ENCODE assay signal across 23 cellular contexts in genomic region chr10:7343040-7343439, GRCh38.
DNase-seq lines count a peak whose midpoint lies in the region; ATAC-seq, FAIRE-seq and TF ChIP-seq lines count a peak whose summit lies in the region.
"Had no signal": no experiment of that assay in that cellular context is flagged by ENCODE, and none has a peak within 500 bp of the region (broad histone marks: within the 10 kb centered on the region; RNA-seq: fewer than 3 reads in every experiment).

No MANE protein-coding gene starts in this region.

- peaks cover 73% of the 10 kb centered on the region for H3K4me1 Mint-ChIP-seq in activated naive CD4-positive, alpha-beta T cell treated with anti-CD3 and anti-CD28 coated beads, Interleukin-2, amount 50 U/mL, for 24 hours
- H3K4me1 Mint-ChIP-seq in activated naive CD4-positive, alpha-beta T cell treated with anti-CD3 and anti-CD28 coated beads for 36 hours (ENCODE audit: low read depth), result peaks cover 36% of the 10 kb centered on the region

- H3K27me3 ChIP-seq in Karpas-422 (ENCODE audit: low read length) (no peaks in the 10 kb centered on the region), K562 (ENCODE audit: control insufficient read depth in 2 of 2, insufficient read depth in 2 of 2, low read length in 2 of 2) (no peaks in the 10 kb centered on the region)
- H3K27me3 ChIP-seq: BLaER1 treated with 17β-estradiol and CSF1 and Interleukin-3, amounts not matched to agents 10 nM and 100 nM had no signal

- H3K9me1 ChIP-seq in K562 (ENCODE audit: control insufficient read depth, insufficient read depth, low read length), result no peaks in the 10 kb centered on the region

- H3K79me2 ChIP-seq in Karpas-422 (ENCODE audit: low read length) (peaks cover 93% of the 10 kb centered on the region), K562 (ENCODE audit: control insufficient read depth, insufficient read depth, low read length) (peaks cover 9% of the 10 kb centered on the region; the same call in 2 of the 3 replicates)

- no peak overlapping the region for H3K4me3 Mint-ChIP-seq in activated naive CD4-positive, alpha-beta T cell treated with anti-CD3 and anti-CD28 coated beads, Interleukin-2, amount 50 U/mL, for 24 hours
- H3K4me3 Mint-ChIP-seq in activated naive CD4-positive, alpha-beta T cell treated with anti-CD3 and anti-CD28 coated beads for 36 hours, result no peak overlapping the region
- H3K4me3 Mint-ChIP-seq: B cell; CD4-positive, alpha-beta T cell; CD8-positive, alpha-beta T cell had no signal

- TF ChIP-seq RAD21 in K562 (CRISPR knock-in tag; conservative IDR thresholded peaks at IDR 0.05 in 1 of 2, IDR thresholded peaks at IDR 0.05 in 1 of 2), result no peak

- H3K9me3 ChIP-seq in Karpas-422 (ENCODE audit: low read length) (no peaks in the 10 kb centered on the region), K562 (replicated peaks; ENCODE audit: control insufficient read depth, insufficient read depth, low read depth, low read length) (no peaks in the 10 kb centered on the region)
- H3K9me3 ChIP-seq: A549 had no signal

- H3K4me3 ChIP-seq in Karpas-422 (ENCODE audit: low read length) (no peak overlapping the region), K562 (no peak overlapping the region)
- H3K4me3 ChIP-seq: A549; BLaER1 treated with 17β-estradiol and CSF1 and Interleukin-3, amounts not matched to agents 10 nM and 100 nM had no signal

- FAIRE-seq in GM18507 (lab: Jason Lieb, UNC), result peak; percentile 65
- no peak for FAIRE-seq in K562 (lab: Jason Lieb, UNC)
- FAIRE-seq: A549, D721Med, G401.6, GM19239 had no signal

- BruUV-seq in K562 (replicated peaks; lab: Mats Ljungman, UMichigan), result no TSS peak

- intact Hi-C loops in activated naive CD4-positive, alpha-beta T cell treated with anti-CD3 and anti-CD28 coated beads for 36 hours (cut with micrococcal nuclease), result no loop called here
- intact Hi-C loops in K562 (cut with micrococcal nuclease), result no loop called here

- H3K9ac ChIP-seq in Karpas-422 (ENCODE audit: low read length), result no peak overlapping the region
- H3K9ac ChIP-seq in K562 (ENCODE audit: insufficient read depth in 1 of 2, low read depth in 2 of 2, low read length in 2 of 2), result no peak overlapping the region
- H3K9ac ChIP-seq: BLaER1 treated with 17β-estradiol and CSF1 and Interleukin-3, amounts not matched to agents 10 nM and 100 nM had no signal

- in situ Hi-C loops in K562 (cut with MboI), result no loop called here

- H2AFZ ChIP-seq in Karpas-422 (ENCODE audit: low read length) (no peak overlapping the region), K562 (ENCODE audit: low read depth, low read length) (no peak overlapping the region)

- no peak for TF ChIP-seq CTCF in K562 (IDR thresholded peaks at IDR 0.05 in 2 of 3, conservative IDR thresholded peaks at IDR 0.05 in 1 of 3; ENCODE audit: insufficient read depth in 2 of 3, low read depth in 1 of 3, low read length in 3 of 3)

- TF ChIP-seq POLR2A in K562 (conservative IDR thresholded peaks at IDR 0.05), result no peak

- no peaks in the 10 kb centered on the region for H3K27me3 Mint-ChIP-seq in activated naive CD4-positive, alpha-beta T cell treated with anti-CD3 and anti-CD28 coated beads, Interleukin-2, amount 50 U/mL, for 24 hours
- H3K27me3 Mint-ChIP-seq in activated naive CD4-positive, alpha-beta T cell treated with anti-CD3 and anti-CD28 coated beads for 36 hours (ENCODE audit: low read depth), result no peaks in the 10 kb centered on the region
- H3K27me3 Mint-ChIP-seq: B cell; CD4-positive, alpha-beta T cell had no signal

- peaks cover 43% of the 10 kb centered on the region for H3K4me1 ChIP-seq in Karpas-422 (ENCODE audit: low read length)
- H3K4me1 ChIP-seq in K562 (replicated peaks in 1 of 2; ENCODE audit: control insufficient read depth in 2 of 2, insufficient read depth in 2 of 2, low read length in 2 of 2), result peaks cover 0 to under 1% of the 10 kb centered on the region in 2 experiments; a peak in 2 of 5 replicates
- H3K4me1 ChIP-seq: Caco-2 had no signal

- POLR2A ChIA-PET in K562 (lab: Yijun Ruan, JAX), result no interaction called here

- 81% methylated on average over 3 of the region's 3 CpGs for WGBS in K562 (ENCODE audit: insufficient coverage, low coverage, missing lambda C conversion rate)

- peak overlapping the region; percentile 30 for H3K27ac Mint-ChIP-seq in activated naive CD4-positive, alpha-beta T cell treated with anti-CD3 and anti-CD28 coated beads, Interleukin-2, amount 50 U/mL, for 24 hours
- H3K27ac Mint-ChIP-seq in activated naive CD4-positive, alpha-beta T cell treated with anti-CD3 and anti-CD28 coated beads for 36 hours, result no peak overlapping the region
- H3K27ac Mint-ChIP-seq: B cell; CD4-positive, alpha-beta T cell; CD8-positive, alpha-beta T cell had no signal

- H3K27ac ChIP-seq in Karpas-422 (ENCODE audit: low read length) (peak overlapping the region; percentile 44; the same call in 1 of the 2 replicates), K562 (ENCODE audit: extremely low read depth, low read depth, low read length) (no peak overlapping the region)
- H3K27ac ChIP-seq: 22Rv1; A549; BLaER1 treated with 17β-estradiol and CSF1 and Interleukin-3, amounts not matched to agents 10 nM and 100 nM; C4-2B had no signal

- CTCF ChIA-PET in activated naive CD4-positive, alpha-beta T cell treated with anti-CD3 and anti-CD28 coated beads for 36 hours (lab: Charles Lee), result no interaction called here
- CTCF ChIA-PET in K562 (lab: Yijun Ruan, JAX; ENCODE audit: low intra/inter-chr PET ratio), result no interaction called here

- H4K20me1 ChIP-seq in Karpas-422 (ENCODE audit: insufficient read depth, low read depth, low read length) (no peaks in the 10 kb centered on the region), K562 (replicated peaks; ENCODE audit: control insufficient read depth, insufficient read depth, low read length) (no peaks in the 10 kb centered on the region)

- TF ChIP-seq EP300 in K562 (IDR thresholded peaks at IDR 0.05; ENCODE audit: low read length), result no peak

- H3K36me3 Mint-ChIP-seq in activated naive CD4-positive, alpha-beta T cell treated with anti-CD3 and anti-CD28 coated beads, Interleukin-2, amount 50 U/mL, for 24 hours, result peaks cover 32% of the 10 kb centered on the region
- peaks cover 43% of the 10 kb centered on the region for H3K36me3 Mint-ChIP-seq in activated naive CD4-positive, alpha-beta T cell treated with anti-CD3 and anti-CD28 coated beads for 36 hours (ENCODE audit: low read depth)

- H3K36me3 ChIP-seq in Karpas-422 (ENCODE audit: insufficient read depth, low read length), result peaks cover 64% of the 10 kb centered on the region
- H3K36me3 ChIP-seq in K562 (ENCODE audit: control insufficient read depth, insufficient read depth, low read length), result peaks cover 6% of the 10 kb centered on the region; the same call in 1 of the 3 replicates

- DNase-seq in activated naive CD4-positive, alpha-beta T cell treated with anti-CD3 and anti-CD28 coated beads for 36 hours, result no peak
- DNase-seq in GM18507 (ENCODE audit: extremely low spot score, insufficient read length, low read depth) (no peak), Karpas-422 (no peak), K562 (ENCODE audit: extremely low read depth in 1 of 4, low spot score in 3 of 4) (no peak), retina (no peak), GM19238 (ENCODE audit: insufficient read length, low spot score) (no peak), iPS-NIHi7 (ENCODE audit: extremely low spot score) (no peak)
- DNase-seq: AML-193; Caco-2; Calu3; CD4-positive, alpha-beta T cell; CD8-positive, alpha-beta T cell; DMS79 treated with DMSO at 0.1 percent for 48 hours; GF-D8 had no signal

- no peak overlapping the region for H3K4me2 ChIP-seq in Karpas-422 (ENCODE audit: low read depth, low read length, poor library complexity, severe bottlenecking)
- no peak overlapping the region for H3K4me2 ChIP-seq in K562 (ENCODE audit: insufficient read depth, low read length)
- H3K4me2 ChIP-seq: A549; BLaER1 treated with 17β-estradiol and CSF1 and Interleukin-3, amounts not matched to agents 10 nM and 100 nM had no signal

- no peaks in the 10 kb centered on the region for H3K9me2 ChIP-seq in Karpas-422 (replicated peaks; ENCODE audit: insufficient read depth, low read length)

- H3K9me3 Mint-ChIP-seq in activated naive CD4-positive, alpha-beta T cell treated with anti-CD3 and anti-CD28 coated beads, Interleukin-2, amount 50 U/mL, for 24 hours, result no peaks in the 10 kb centered on the region
- H3K9me3 Mint-ChIP-seq in activated naive CD4-positive, alpha-beta T cell treated with anti-CD3 and anti-CD28 coated beads for 36 hours, result peaks cover 10% of the 10 kb centered on the region
- H3K9me3 Mint-ChIP-seq: CD8-positive, alpha-beta T cell had no signal

- ATAC-seq in K562, result no peak
- ATAC-seq: A549; CD8-positive, alpha-beta T cell had no signal

TF ChIP-seq in K562, 482 proteins besides CTCF, POLR2A, EP300 and RAD21:
- TF ChIP-seq ZNF146 (CRISPR knock-in tag; IDR thresholded peaks at IDR 0.05; ENCODE audit: unreplicated experiment), result peak; percentile 51
- no peak for TF ChIP-seq ARID3B (CRISPR knock-in tag; IDR thresholded peaks at IDR 0.05; ENCODE audit: borderline replicate concordance)
TF ChIP-seq in K562: peak in this region for 1.
